ENCODE assay signal across 25 cellular contexts in genomic region chr3:100891827-100892226, GRCh38.
DNase-seq lines count a peak whose midpoint lies in the region; ATAC-seq and TF ChIP-seq lines count a peak whose summit lies in the region.
"Had no signal": no experiment of that assay in that cellular context is flagged by ENCODE, and none has a peak within 500 bp of the region (broad histone marks: within the 10 kb centered on the region; RNA-seq: fewer than 3 reads in every experiment).

No MANE protein-coding gene starts in this region.

- no peak overlapping the region for H3K27ac ChIP-seq in IMR-90 (ENCODE audit: insufficient read depth, low read length)
- H3K27ac ChIP-seq in RWPE2 (ENCODE audit: poor library complexity, severe bottlenecking) = no peak overlapping the region
- H3K27ac ChIP-seq: A549; BLaER1 treated with 17β-estradiol and CSF1 and Interleukin-3, amounts not matched to agents 10 nM and 100 nM; GM23248; PC-9; SK-N-MC had no signal

- no peak overlapping the region for H3K4ac ChIP-seq in IMR-90 (ENCODE audit: low read depth, low read length)

- no peak overlapping the region for H2BK120ac ChIP-seq in IMR-90 (ENCODE audit: low read depth, low read length)

- no peak overlapping the region for H4K8ac ChIP-seq in IMR-90 (ENCODE audit: low read depth in 2 of 2, low read length in 2 of 2)

- H4K5ac ChIP-seq in IMR-90 (ENCODE audit: low read depth, low read length) = no peak overlapping the region

- no peak for TF ChIP-seq CTCF in IMR-90 (conservative IDR thresholded peaks at IDR 0.05; ENCODE audit: low read depth, low read length)
- TF ChIP-seq CTCF in RWPE2 (IDR thresholded peaks at IDR 0.05; ENCODE audit: poor library complexity, severe bottlenecking) = no peak

- H3K79me1 ChIP-seq in IMR-90 (ENCODE audit: low read depth in 1 of 2, low read length in 2 of 2) = no peaks in the 10 kb centered on the region

- H2BK20ac ChIP-seq in IMR-90 (ENCODE audit: low read depth, low read length) = no peak overlapping the region

- peak; percentile 23 for DNase-seq in EL
- peak; percentile 10 for DNase-seq in IMR-90
- DNase-seq in RWPE2 (ENCODE audit: low spot score) = no peak
- DNase-seq in iris pigment epithelial cell (ENCODE audit: low read depth) = peak; percentile 63
- no peak for DNase-seq in SIG-M5 (lab: John Stamatoyannopoulos, UW)
- no peak for DNase-seq in mucosa of gallbladder (ENCODE audit: low spot score)
- DNase-seq in NCI-H2081 treated with DMSO at 0.1 percent for 48 hours (lab: John Stamatoyannopoulos, UW) = no peak
- DNase-seq: AML-193; CD4-positive, alpha-beta T cell; GM23248; H7; NCI-H1105; NCI-H1436 treated with DMSO at 0.1 percent for 48 hours; NCI-H187 treated with DMSO at 0.1 percent for 48 hours; NCI-H2107; NCI-H446; NCI-H526; NCI-H82; NK-92 treated with Interleukin-12 subunit alpha and Interleukin-12 subunit beta, amount 100 ng/mL, for 24 hours; PC-9; SHP77 had no signal

- POLR2A ChIA-PET in IMR-90 (lab: Charles Lee; ENCODE audit: unreplicated experiment) = no interaction called here

- in situ Hi-C loops in IMR-90 (cut with MboI; ENCODE audit: low sequenced_read_pairs) = loop anchor here (5.0 kb wide), 1 partner anchor 300 kb away; no protein-coding TSS in a partner anchor

- H3K18ac ChIP-seq in IMR-90 (ENCODE audit: low read depth, low read length) = no peak overlapping the region

- H2AFZ ChIP-seq in IMR-90 (replicated peaks; ENCODE audit: low read length, poor library complexity) = no peak overlapping the region
- H2AFZ ChIP-seq: GM23248, PC-9 had no signal

- H3K23ac ChIP-seq in IMR-90 (ENCODE audit: low read depth, low read length) = no peak overlapping the region

- no peak overlapping the region for H3K9ac ChIP-seq in IMR-90 (ENCODE audit: low read depth, low read length)
- H3K9ac ChIP-seq: BLaER1 treated with 17β-estradiol and CSF1 and Interleukin-3, amounts not matched to agents 10 nM and 100 nM; GM23248 had no signal

- no peak overlapping the region for H2BK5ac ChIP-seq in IMR-90 (ENCODE audit: low read depth, low read length, poor library complexity, severe bottlenecking)

- no peak for TF ChIP-seq RAD21 in IMR-90 (IDR thresholded peaks at IDR 0.05; ENCODE audit: low read length)

- no peak overlapping the region for H2AK5ac ChIP-seq in IMR-90 (ENCODE audit: low read depth, low read length)

- H3K9me3 ChIP-seq in IMR-90 (ENCODE audit: control insufficient read depth, insufficient read depth, low read length) = no peaks in the 10 kb centered on the region
- H3K9me3 ChIP-seq in RWPE2 (ENCODE audit: severe bottlenecking) = no peaks in the 10 kb centered on the region
- H3K9me3 ChIP-seq: A549; BLaER1 treated with 17β-estradiol and CSF1 and Interleukin-3, amounts not matched to agents 10 nM and 100 nM had no signal

- no peak overlapping the region for H2BK15ac ChIP-seq in IMR-90 (ENCODE audit: low read depth, low read length)

- no TSS peak for BruUV-seq in IMR-90 (replicated peaks; lab: Mats Ljungman, UMichigan)

- H4K20me1 ChIP-seq in IMR-90 (ENCODE audit: insufficient read depth, low read length) = no peaks in the 10 kb centered on the region
- H4K20me1 ChIP-seq: BLaER1 treated with 17β-estradiol and CSF1 and Interleukin-3, amounts not matched to agents 10 nM and 100 nM had no signal

- no peak overlapping the region for H4K91ac ChIP-seq in IMR-90 (ENCODE audit: insufficient read depth, low read depth, low read length)

- intact Hi-C loops in IMR-90 (cut with micrococcal nuclease) = loop anchor here (2.0 to 10.0 kb wide), 4 partner anchors 155 to 673 kb away; partner anchors contain the start of gene TRMT10C

- no peaks in the 10 kb centered on the region for H3K9me1 ChIP-seq in IMR-90 (ENCODE audit: insufficient read depth, low read length)

- no peak for ATAC-seq in IMR-90 (ENCODE audit: low read depth)
- peak; percentile 84 for ATAC-seq in RWPE2 (ENCODE audit: low read depth)
- ATAC-seq in GM18519 (IDR thresholded peaks at IDR 0.05; ENCODE audit: low FRiP score, unreplicated experiment) = no peak

- H3K56ac ChIP-seq in IMR-90 (ENCODE audit: extremely low read depth, insufficient read depth, low read length) = no peak overlapping the region

- H3K36me3 ChIP-seq in IMR-90 (ENCODE audit: control insufficient read depth, insufficient read depth, low read length) (no peaks in the 10 kb centered on the region), RWPE2 (ENCODE audit: low read depth) (no peaks in the 10 kb centered on the region)
- H3K36me3 ChIP-seq: BLaER1 treated with 17β-estradiol and CSF1 and Interleukin-3, amounts not matched to agents 10 nM and 100 nM had no signal

- H2AK9ac ChIP-seq in IMR-90 (replicated peaks; ENCODE audit: low read depth, low read length, poor library complexity) = no peak overlapping the region

- no peaks in the 10 kb centered on the region for H3K4me1 ChIP-seq in IMR-90 (ENCODE audit: control insufficient read depth, insufficient read depth, low read length)
- no peaks in the 10 kb centered on the region for H3K4me1 ChIP-seq in RWPE2 (ENCODE audit: insufficient read depth, poor library complexity, severe bottlenecking)
- H3K4me1 ChIP-seq: A549 had no signal

- dilution Hi-C loops in IMR-90 (cut with HindIII; ENCODE audit: low sequenced_read_pairs, unreplicated experiment) = no loop called here

- CTCF ChIA-PET in IMR-90 (lab: Yijun Ruan, JAX) = interaction anchor here (0.7 to 4.2 kb wide), 2 partner anchors 15 to 305 kb away, joined by 3 to 30 read pairs; no protein-coding TSS in a partner anchor

- no peak for TF ChIP-seq POLR2A in IMR-90 (IDR thresholded peaks at IDR 0.05; ENCODE audit: low read depth, low read length)

- H3K4me2 ChIP-seq in IMR-90 (ENCODE audit: low read depth, low read length) = no peak overlapping the region
- H3K4me2 ChIP-seq: A549, PC-9 had no signal

- H3K27me3 ChIP-seq in IMR-90 (ENCODE audit: control insufficient read depth, insufficient read depth, low read length) = no peaks in the 10 kb centered on the region
- H3K27me3 ChIP-seq in RWPE2 (ENCODE audit: insufficient read depth, poor library complexity, severe bottlenecking) = no peaks in the 10 kb centered on the region
- H3K27me3 ChIP-seq: BLaER1 treated with 17β-estradiol and CSF1 and Interleukin-3, amounts not matched to agents 10 nM and 100 nM had no signal

- WGBS in IMR-90 (ENCODE audit: extremely low coverage in 2 of 2, insufficient read length in 1 of 2), 2 experiments = no CpG with 5 or more reads among the region's 5 CpGs

- no peak overlapping the region for H3K14ac ChIP-seq in IMR-90 (replicated peaks; ENCODE audit: low read depth, low read length)

- no peak overlapping the region for H3K4me3 ChIP-seq in IMR-90 (ENCODE audit: insufficient read depth, low read depth, low read length)
- H3K4me3 ChIP-seq in RWPE2 (ENCODE audit: severe bottlenecking) = no peak overlapping the region
- H3K4me3 ChIP-seq: A549; BLaER1 treated with 17β-estradiol and CSF1 and Interleukin-3, amounts not matched to agents 10 nM and 100 nM; GM23248; PC-9; SK-N-MC had no signal

TF ChIP-seq in IMR-90, 13 proteins besides CTCF, POLR2A, EP300 and RAD21:
- no peak for TF ChIP-seq CHD1 (IDR thresholded peaks at IDR 0.05; ENCODE audit: low read depth, low read length)
- no peak for TF ChIP-seq CEBPB (IDR thresholded peaks at IDR 0.05; ENCODE audit: low read depth, low read length)
- TF ChIP-seq NFE2L2 (IDR thresholded peaks at IDR 0.05; ENCODE audit: low read depth, low read length) = no peak
- no peak for TF ChIP-seq SMC3 (IDR thresholded peaks at IDR 0.05; ENCODE audit: low read depth, low read length)
- no peak for TF ChIP-seq MXI1 (IDR thresholded peaks at IDR 0.05; ENCODE audit: borderline replicate concordance, low read depth, low read length)
- TF ChIP-seq FOS (IDR thresholded peaks at IDR 0.05; ENCODE audit: low read depth, low read length) = no peak
- TF ChIP-seq USF2 (IDR thresholded peaks at IDR 0.05; ENCODE audit: low read depth, low read length) = no peak
- no peak for TF ChIP-seq MAFK (IDR thresholded peaks at IDR 0.05; ENCODE audit: low read depth, low read length)
- TF ChIP-seq ELK1 (IDR thresholded peaks at IDR 0.05; ENCODE audit: borderline replicate concordance, low read depth, low read length) = no peak
- TF ChIP-seq RCOR1 (IDR thresholded peaks at IDR 0.05; ENCODE audit: insufficient replicate concordance, low read length) = no peak
- no peak for TF ChIP-seq RFX5 (IDR thresholded peaks at IDR 0.05; ENCODE audit: low read depth, low read length)
- TF ChIP-seq MAZ (IDR thresholded peaks at IDR 0.05; ENCODE audit: borderline replicate concordance, low read depth, low read length) = no peak
- no peak for TF ChIP-seq BHLHE40 (IDR thresholded peaks at IDR 0.05; ENCODE audit: low read depth, low read length)

Comparison
In these comparisons a context has a peak if more than half of its experiments do, and no peak if none do; other contexts are left out.
1. DNase-seq: peak in EL (single experiment), IMR-90 (single experiment) and iris pigment epithelial cell (single experiment); none in RWPE2 (single experiment), SIG-M5 (single experiment), mucosa of gallbladder (single experiment) and NCI-H2081 treated with DMSO at 0.1 percent for 48 hours (single experiment).